Comparison of ENCODE assay signal across 18 cellular contexts in the genomic region with DNA sequence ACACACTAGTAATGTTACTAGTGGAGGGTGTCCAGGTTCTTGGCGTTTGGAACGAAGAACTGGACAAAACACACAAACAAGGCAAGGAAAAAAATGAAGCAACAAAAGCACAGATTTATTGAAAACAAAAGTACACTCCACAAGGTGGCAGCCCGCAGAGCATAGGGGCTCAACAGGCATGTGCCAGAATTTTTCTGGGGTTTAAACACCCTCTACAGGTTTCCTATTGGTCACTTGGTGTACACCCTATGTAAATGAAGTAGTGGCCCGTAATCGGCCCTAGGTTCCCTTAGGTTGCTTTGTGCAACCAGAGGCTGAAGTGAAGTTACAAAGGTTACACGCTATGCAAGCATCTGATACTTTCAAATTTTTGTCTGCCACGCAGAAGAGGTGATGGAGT. TPM values are rescaled to one million over a fixed set of nuclear protein-coding genes. Genes with fewer than 3 reads are reported as not detected.
DNase-seq lines count a peak whose midpoint lies in the region; ATAC-seq, FAIRE-seq and TF ChIP-seq lines count a peak whose summit lies in the region.
"Had no signal": no experiment of that assay in that cellular context is flagged by ENCODE, and none has a peak within 500 bp of the region (broad histone marks: within the 10 kb centered on the region; RNA-seq: fewer than 3 reads in every experiment).

No MANE protein-coding gene starts in this region.

- no peak for ATAC-seq in activated CD4-positive, alpha-beta T cell treated with anti-CD3 and anti-CD28 coated beads for 36 hours
- peak; percentile 88 for ATAC-seq in K562

- H2BK5ac ChIP-seq in H9 (ENCODE audit: insufficient read length, low read length), result no peak overlapping the region

- no TSS peak for BruUV-seq in OCI-LY7 (replicated peaks; lab: Mats Ljungman, UMichigan)
- no TSS peak for BruUV-seq in K562 (replicated peaks; lab: Mats Ljungman, UMichigan)

- H2AFZ ChIP-seq in H9 (ENCODE audit: low read length) (no peak overlapping the region), OCI-LY7 (ENCODE audit: low read length) (0 out of 2 replicates have a peak overlapping the region, but pooled peaks have one; percentile 27), K562 (ENCODE audit: low read depth, low read length) (no peak overlapping the region)

- H2BK20ac ChIP-seq in H9 (ENCODE audit: low read depth, low read length, poor library complexity, severe bottlenecking), result no peak overlapping the region

- no peak overlapping the region for H4K91ac ChIP-seq in H9 (ENCODE audit: insufficient read length, low read depth, low read length)

- H3K9me3 ChIP-seq in H9 (ENCODE audit: control insufficient read depth, low read depth, low read length) (no peaks in the 10 kb centered on the region), OCI-LY7 (ENCODE audit: low read length) (no peaks in the 10 kb centered on the region), K562 (replicated peaks; ENCODE audit: control insufficient read depth, insufficient read depth, low read depth, low read length) (peaks cover 1% of the 10 kb centered on the region; the same call in 1 of the 2 replicates), colonic mucosa (no peaks in the 10 kb centered on the region)
- H3K9me3 ChIP-seq: left ventricle myocardium inferior, pancreas had no signal

- no peak overlapping the region for H3K27ac ChIP-seq in H9 (ENCODE audit: insufficient read length, low read depth, low read length)
- no peak overlapping the region for H3K27ac ChIP-seq in OCI-LY7 (ENCODE audit: low read depth, low read length, poor library complexity, severe bottlenecking)
- no peak overlapping the region for H3K27ac ChIP-seq in K562 (ENCODE audit: extremely low read depth, low read depth, low read length)
- no peak overlapping the region for H3K27ac ChIP-seq in colonic mucosa
- H3K27ac ChIP-seq: suprapubic skin had no signal

- no peak overlapping the region for H3K4ac ChIP-seq in H9 (ENCODE audit: low read depth, low read length)

- intact Hi-C loops in activated CD4-positive, alpha-beta T cell treated with anti-CD3 and anti-CD28 coated beads for 36 hours (cut with DNase I, micrococcal nuclease), result loop anchor here in 1 of 2 experiments (10.0 kb wide), 1 partner anchor 149 kb away; no protein-coding TSS in a partner anchor
- intact Hi-C loops in OCI-LY7 (cut with micrococcal nuclease; ENCODE audit: unreplicated experiment) (no loop called here), K562 (cut with micrococcal nuclease) (loop anchor here (10.0 kb wide), 1 partner anchor 131 kb away; the partner anchor contains the start of gene C16orf90), colonic mucosa (cut with DNase I) (no loop called here)

- H2BK15ac ChIP-seq in H9 (ENCODE audit: low read depth, low read length), result no peak overlapping the region

- peak overlapping the region; percentile 46 for H3K4me3 Mint-ChIP-seq in activated CD4-positive, alpha-beta T cell treated with anti-CD3 and anti-CD28 coated beads for 36 hours
- no peak overlapping the region for H3K4me3 Mint-ChIP-seq in H9

- no peaks in the 10 kb centered on the region for H3K79me1 ChIP-seq in H9 (ENCODE audit: insufficient read depth, low read depth, low read length, poor library complexity, severe bottlenecking)

- POLR2A ChIA-PET in activated CD4-positive, alpha-beta T cell treated with anti-CD3 and anti-CD28 coated beads for 36 hours (lab: Charles Lee), result no interaction called here
- POLR2A ChIA-PET in OCI-LY7 (lab: Charles Lee) (interaction anchor here (0.8 kb wide), 1 partner anchor 9 kb away, joined by 3 read pairs; no protein-coding TSS in a partner anchor), K562 (lab: Yijun Ruan, JAX) (no interaction called here)

- H3K4me1 ChIP-seq in H9 (ENCODE audit: insufficient read depth, low read length) (no peaks in the 10 kb centered on the region), OCI-LY7 (ENCODE audit: insufficient read depth, low read length, poor library complexity, severe bottlenecking) (peaks cover 14% of the 10 kb centered on the region), K562 (replicated peaks in 1 of 2; ENCODE audit: control insufficient read depth in 2 of 2, insufficient read depth in 2 of 2, low read length in 2 of 2) (peaks cover 0 to 6% of the 10 kb centered on the region in 2 experiments; a peak in 1 of 5 replicates), colonic mucosa (no peaks in the 10 kb centered on the region)
- H3K4me1 ChIP-seq: left ventricle myocardium inferior, pancreas, suprapubic skin had no signal

- H3K18ac ChIP-seq in H9 (ENCODE audit: insufficient read length, low read depth, low read length), result no peak overlapping the region

- H4K20me1 ChIP-seq in H9 (ENCODE audit: control insufficient read depth, insufficient read depth, insufficient read length) (no peaks in the 10 kb centered on the region), OCI-LY7 (ENCODE audit: insufficient read depth, low read length) (no peaks in the 10 kb centered on the region), K562 (replicated peaks; ENCODE audit: control insufficient read depth, insufficient read depth, low read length) (no peaks in the 10 kb centered on the region)

- H3K14ac ChIP-seq in H9 (ENCODE audit: insufficient read depth, low read length), result no peak overlapping the region

- H3T11ph ChIP-seq in H9 (ENCODE audit: low read length), result no peak overlapping the region

- H3K36me3 ChIP-seq in OCI-LY7 (ENCODE audit: insufficient read depth, low read length) (no peaks in the 10 kb centered on the region), K562 (ENCODE audit: control insufficient read depth, insufficient read depth, low read length) (no peaks in the 10 kb centered on the region), colonic mucosa (no peaks in the 10 kb centered on the region)
- H3K36me3 ChIP-seq: pancreas, suprapubic skin had no signal

- no peaks in the 10 kb centered on the region for H3K9me1 ChIP-seq in K562 (ENCODE audit: control insufficient read depth, insufficient read depth, low read length)

- H3K79me2 ChIP-seq in H9 (ENCODE audit: insufficient read depth, low read length) (no peaks in the 10 kb centered on the region), OCI-LY7 (ENCODE audit: insufficient read depth, low read depth, low read length) (no peaks in the 10 kb centered on the region), K562 (ENCODE audit: control insufficient read depth, insufficient read depth, low read length) (no peaks in the 10 kb centered on the region)

- peaks cover 16% of the 10 kb centered on the region for H3K36me3 Mint-ChIP-seq in activated CD4-positive, alpha-beta T cell treated with anti-CD3 and anti-CD28 coated beads for 36 hours (ENCODE audit: low read depth)
- H3K36me3 Mint-ChIP-seq in H9 (ENCODE audit: insufficient read depth in 1 of 3, low read depth in 3 of 3), result no peaks in the 10 kb centered on the region

- FAIRE-seq in K562 (lab: Jason Lieb, UNC), result peak; percentile 23
- FAIRE-seq: GM18507, pancreas had no signal

- peak; percentile 9 for DNase-seq in activated CD4-positive, alpha-beta T cell treated with anti-CD3 and anti-CD28 coated beads for 36 hours
- DNase-seq in activated CD4-positive, alpha-beta T cell treated with anti-CD3 and anti-CD28 coated beads for 1 hour, result no peak
- no peak for DNase-seq in H9
- peak; percentile 65 for DNase-seq in OCI-LY7 (ENCODE audit: low spot score)
- DNase-seq in K562 (ENCODE audit: extremely low read depth in 1 of 4, low spot score in 3 of 4), result peak; percentile 22 to 34 (median 30)
- no peak for DNase-seq in NK-92 treated with Interleukin-12 subunit alpha and Interleukin-12 subunit beta, amount 100 ng/mL, for 24 hours (lab: John Stamatoyannopoulos, UW)
- no peak for DNase-seq in iPS-NIHi11 (ENCODE audit: low spot score)
- no peak for DNase-seq in colonic mucosa
- DNase-seq: activated CD8-positive, alpha-beta memory T cell treated with anti-CD3 and anti-CD28 coated beads for 24 hours; KBM-7; left ventricle myocardium inferior; NCI-H345; pancreas; stimulated activated CD4-positive, alpha-beta T cell treated with anti-CD3 and anti-CD28 coated beads, Interleukin-4, amount 100 ng/mL, for 1 hour had no signal

- peak overlapping the region; percentile 47 for H3K27ac Mint-ChIP-seq in activated CD4-positive, alpha-beta T cell treated with anti-CD3 and anti-CD28 coated beads for 36 hours
- no peak overlapping the region for H3K27ac Mint-ChIP-seq in H9

- H3K23ac ChIP-seq in H9 (ENCODE audit: insufficient read length, low read depth, low read length), result no peak overlapping the region

- H4K8ac ChIP-seq in H9 (replicated peaks; ENCODE audit: insufficient read length, low read depth, low read length), result no peak overlapping the region

- peaks cover 8% of the 10 kb centered on the region for H3K4me1 Mint-ChIP-seq in activated CD4-positive, alpha-beta T cell treated with anti-CD3 and anti-CD28 coated beads for 36 hours
- H3K4me1 Mint-ChIP-seq in H9, result no peaks in the 10 kb centered on the region

- H3K27me3 ChIP-seq in H9 (ENCODE audit: insufficient read depth, low read length) (no peaks in the 10 kb centered on the region), K562 (ENCODE audit: control insufficient read depth in 2 of 2, insufficient read depth in 2 of 2, low read length in 2 of 2) (peaks cover 5 to 10% of the 10 kb centered on the region in 2 experiments; a peak in 3 of 5 replicates), colonic mucosa (no peaks in the 10 kb centered on the region)

- H3K9me2 ChIP-seq in OCI-LY7 (ENCODE audit: insufficient read depth, low read length), result no peaks in the 10 kb centered on the region

- no peak overlapping the region for H4K5ac ChIP-seq in H9 (ENCODE audit: insufficient read length, low read depth, low read length)

- H3K4me2 ChIP-seq in H9 (ENCODE audit: insufficient read depth, insufficient read length, low read length), result no peak overlapping the region
- peak overlapping the region; percentile 30; the same call in 1 of the 2 replicates for H3K4me2 ChIP-seq in OCI-LY7 (ENCODE audit: low read length)
- H3K4me2 ChIP-seq in K562 (ENCODE audit: insufficient read depth, low read length), result no peak overlapping the region

- no peak overlapping the region for H2AK5ac ChIP-seq in H9 (ENCODE audit: insufficient read length, low read length)

- H3K9me3 Mint-ChIP-seq in activated CD4-positive, alpha-beta T cell treated with anti-CD3 and anti-CD28 coated beads for 36 hours (ENCODE audit: low read depth), result peaks cover 15% of the 10 kb centered on the region
- peaks cover 45 to 55% of the 10 kb centered on the region in 2 experiments for H3K9me3 Mint-ChIP-seq in H9

- no peak for TF ChIP-seq EP300 in K562 (IDR thresholded peaks at IDR 0.05; ENCODE audit: low read length)

- no peak overlapping the region for H2BK12ac ChIP-seq in H9 (ENCODE audit: insufficient read length, low read depth, low read length)

- in situ Hi-C loops in K562 (cut with MboI), result no loop called here

- H3K9ac ChIP-seq in H9 (ENCODE audit: extremely low read depth, insufficient read length, low read length), result no peak overlapping the region
- H3K9ac ChIP-seq in K562 (ENCODE audit: insufficient read depth in 1 of 2, low read depth in 2 of 2, low read length in 2 of 2), result no peak overlapping the region
- H3K9ac ChIP-seq in colonic mucosa (ENCODE audit: low read depth in 2 of 2, low read length in 2 of 2), result no peak overlapping the region

- no peaks in the 10 kb centered on the region for H3K23me2 ChIP-seq in H9 (ENCODE audit: insufficient read length, low read depth, low read length, poor library complexity, severe bottlenecking)

- no CpG with 5 or more reads among the region's 7 CpGs for WGBS in H9 (ENCODE audit: extremely low coverage, insufficient read length, low lambda C conversion rate)
- WGBS in K562 (ENCODE audit: insufficient coverage, low coverage, missing lambda C conversion rate), result 10% methylated on average over 7 of the region's 7 CpGs

- H2BK120ac ChIP-seq in H9 (ENCODE audit: low read depth, low read length, poor library complexity, severe bottlenecking), result no peak overlapping the region

- peak in 1 of 2 experiments; percentile 25; a peak in 1 of 4 replicates for TF ChIP-seq RAD21 in K562 (CRISPR knock-in tag; conservative IDR thresholded peaks at IDR 0.05 in 1 of 2, IDR thresholded peaks at IDR 0.05 in 1 of 2)

- CTCF ChIA-PET in activated CD4-positive, alpha-beta T cell treated with anti-CD3 and anti-CD28 coated beads for 36 hours (lab: Charles Lee), result no interaction called here
- CTCF ChIA-PET in OCI-LY7 (lab: Charles Lee; ENCODE audit: unreplicated experiment) (no interaction called here), K562 (lab: Yijun Ruan, JAX; ENCODE audit: low intra/inter-chr PET ratio) (no interaction called here)

- H3K4me3 ChIP-seq in OCI-LY7 (ENCODE audit: low read depth, low read length, poor library complexity, severe bottlenecking), result no peak overlapping the region
- no peak overlapping the region for H3K4me3 ChIP-seq in K562
- H3K4me3 ChIP-seq in colonic mucosa, result no peak overlapping the region

- H3K27me3 Mint-ChIP-seq in activated CD4-positive, alpha-beta T cell treated with anti-CD3 and anti-CD28 coated beads for 36 hours, result peaks cover 8% of the 10 kb centered on the region
- H3K27me3 Mint-ChIP-seq in H9 (ENCODE audit: low read depth), result peaks cover 27% of the 10 kb centered on the region

- H3K56ac ChIP-seq in H9 (ENCODE audit: insufficient read length, low read depth, low read length), result no peak overlapping the region

- no peak for TF ChIP-seq POLR2A in K562 (conservative IDR thresholded peaks at IDR 0.05)

- TF ChIP-seq CTCF in H9 (conservative IDR thresholded peaks at IDR 0.05) (0 out of 3 replicates have a peak, but pooled peaks have one; percentile 14), OCI-LY7 (conservative IDR thresholded peaks at IDR 0.05; ENCODE audit: low read length) (peak; percentile 66), K562 (IDR thresholded peaks at IDR 0.05 in 2 of 3, conservative IDR thresholded peaks at IDR 0.05 in 1 of 3; ENCODE audit: insufficient read depth in 2 of 3, low read depth in 1 of 3, low read length in 3 of 3) (peak in 2 of 3 experiments; percentile 32 to 34; a peak in 2 of 6 replicates), colonic mucosa (IDR thresholded peaks at IDR 0.05) (no peak)

RNA-seq across cellular contexts. Expression of gene OR2C1, which starts 8.1 kb away (rescaled TPM):
- not detected for total RNA-seq in activated CD4-positive, alpha-beta T cell treated with anti-CD3 and anti-CD28 coated beads for 36 hours
- not detected in 2 replicates for total RNA-seq in H9 (2021)
- total RNA-seq in OCI-LY7 (2014; rRNA removed; shearing (Covaris generic)), result 0.09 and 0.10 TPM in 2 replicates
- total RNA-seq in OCI-LY7 (2022), result not detected in 2 replicates
- not detected in 2 replicates for total RNA-seq in K562 (2011; cell fraction: chromatin; rRNA removed; ENCODE audit: low replicate concordance)
- total RNA-seq in K562 (2011; cell fraction: nucleolus; rRNA removed), result not detected in 2 replicates
- not detected in 2 replicates for total RNA-seq in K562 (2011; cell fraction: nucleoplasm; rRNA removed)
- not detected in 2 replicates for total RNA-seq in K562 (2014; rRNA removed)
- total RNA-seq in K562 (2014; rRNA removed; fragmentation: Illumina TruSeq; extraction: Trizol), result not detected in 2 replicates
- total RNA-seq in K562 (2015; rRNA removed; fragmentation: Illumina TruSeq; extraction: Trizol), result not detected in 2 replicates
- not detected in 2 replicates for total RNA-seq in K562 (2021)
- not detected in 2 replicates for polyA plus RNA-seq in K562 (2011; rRNA removed)
- not detected in 2 replicates for polyA plus RNA-seq in K562 (2011; cell fraction: cytosol; rRNA removed)
- polyA plus RNA-seq in K562 (2011; cell fraction: nucleus; rRNA removed), result not detected in 2 replicates
- polyA plus RNA-seq in K562 (2012), result not detected in 2 replicates
- not detected in 2 replicates for polyA plus RNA-seq in K562 (2014; fragmentation: Illumina TruSeq; extraction: Trizol)
- not detected for polyA plus RNA-seq in K562 (2014; fragmentation: Nextera tagmentation; extraction: Ambion mirVana)
- polyA plus RNA-seq in K562 (2014; rRNA removed), result not detected in 2 replicates
- polyA minus RNA-seq in K562 (2011; rRNA and poly(A)+ RNA removed), result 0.30 TPM in 1 of 2 replicates, not detected in the other
- not detected in 2 replicates for polyA minus RNA-seq in K562 (2011; cell fraction: cytosol; rRNA and poly(A)+ RNA removed)
- not detected in 2 replicates for polyA minus RNA-seq in K562 (2011; cell fraction: nucleus; rRNA and poly(A)+ RNA removed)
- total RNA-seq in colonic mucosa, result not detected
- total RNA-seq: epithelial cell of proximal tubule, SK-MEL-5 had no signal

RNA-seq across cellular contexts. Expression of gene ZSCAN32, which starts 37.0 kb away (rescaled TPM):
- total RNA-seq in activated CD4-positive, alpha-beta T cell treated with anti-CD3 and anti-CD28 coated beads for 36 hours, result 10 to 100 TPM; 15.7 to 17.4 TPM
- 18.0 and 20.0 TPM in 2 replicates for total RNA-seq in H9 (2021)
- total RNA-seq in OCI-LY7 (2014; rRNA removed; shearing (Covaris generic)), result 19.4 and 22.5 TPM in 2 replicates
- 17.0 and 22.9 TPM in 2 replicates for total RNA-seq in OCI-LY7 (2022)
- total RNA-seq in K562 (2011; cell fraction: chromatin; rRNA removed; ENCODE audit: low replicate concordance), result 39.5 and 41.5 TPM in 2 replicates
- 21.5 and 22.1 TPM in 2 replicates for total RNA-seq in K562 (2011; cell fraction: nucleolus; rRNA removed)
- 24.3 and 25.0 TPM in 2 replicates for total RNA-seq in K562 (2011; cell fraction: nucleoplasm; rRNA removed)
- 14.6 and 16.3 TPM in 2 replicates for total RNA-seq in K562 (2014; rRNA removed)
- total RNA-seq in K562 (2014; rRNA removed; fragmentation: Illumina TruSeq; extraction: Trizol), result 21.1 and 21.3 TPM in 2 replicates
- total RNA-seq in K562 (2015; rRNA removed; fragmentation: Illumina TruSeq; extraction: Trizol), result 16.6 and 17.9 TPM in 2 replicates
- 16.5 TPM in 2 replicates for total RNA-seq in K562 (2021)
- polyA plus RNA-seq in K562 (2011; rRNA removed), result 28.5 and 29.4 TPM in 2 replicates
- polyA plus RNA-seq in K562 (2011; cell fraction: cytosol; rRNA removed), result 17.9 and 18.3 TPM in 2 replicates
- polyA plus RNA-seq in K562 (2011; cell fraction: nucleus; rRNA removed), result 32.4 and 37.3 TPM in 2 replicates
- polyA plus RNA-seq in K562 (2012), result 11.6 and 20.5 TPM in 2 replicates
- polyA plus RNA-seq in K562 (2014; fragmentation: Illumina TruSeq; extraction: Trizol), result 22.6 and 26.1 TPM in 2 replicates
- 10 to 100 TPM; 16.0 to 24.6 TPM for polyA plus RNA-seq in K562 (2014; fragmentation: Nextera tagmentation; extraction: Ambion mirVana)
- 18.4 and 19.2 TPM in 2 replicates for polyA plus RNA-seq in K562 (2014; rRNA removed)
- 20.5 and 21.2 TPM in 2 replicates for polyA minus RNA-seq in K562 (2011; rRNA and poly(A)+ RNA removed)
- 6.0 and 10.7 TPM in 2 replicates for polyA minus RNA-seq in K562 (2011; cell fraction: cytosol; rRNA and poly(A)+ RNA removed)
- 8.8 and 13.7 TPM in 2 replicates for polyA minus RNA-seq in K562 (2011; cell fraction: nucleus; rRNA and poly(A)+ RNA removed)
- total RNA-seq in colonic mucosa, result 1 to 10 TPM; 7.2 to 7.5 TPM

RNA-seq across cellular contexts. Expression of gene ZNF174, which starts 37.2 kb away (rescaled TPM):
- 1 to 10 TPM; 7.4 to 9.5 TPM for total RNA-seq in activated CD4-positive, alpha-beta T cell treated with anti-CD3 and anti-CD28 coated beads for 36 hours
- 10.8 and 11.1 TPM in 2 replicates for total RNA-seq in H9 (2021)
- total RNA-seq in OCI-LY7 (2014; rRNA removed; shearing (Covaris generic)), result 21.1 and 23.3 TPM in 2 replicates
- total RNA-seq in OCI-LY7 (2022), result 20.6 and 21.7 TPM in 2 replicates
- 20.1 and 25.2 TPM in 2 replicates for total RNA-seq in K562 (2011; cell fraction: chromatin; rRNA removed; ENCODE audit: low replicate concordance)
- total RNA-seq in K562 (2011; cell fraction: nucleolus; rRNA removed), result 18.3 and 21.2 TPM in 2 replicates
- total RNA-seq in K562 (2011; cell fraction: nucleoplasm; rRNA removed), result 14.8 and 19.4 TPM in 2 replicates
- 13.7 and 16.3 TPM in 2 replicates for total RNA-seq in K562 (2014; rRNA removed)
- 10.0 TPM in 2 replicates for total RNA-seq in K562 (2014; rRNA removed; fragmentation: Illumina TruSeq; extraction: Trizol)
- 11.5 and 12.5 TPM in 2 replicates for total RNA-seq in K562 (2015; rRNA removed; fragmentation: Illumina TruSeq; extraction: Trizol)
- 11.2 and 12.4 TPM in 2 replicates for total RNA-seq in K562 (2021)
- polyA plus RNA-seq in K562 (2011; rRNA removed), result 13.3 and 14.5 TPM in 2 replicates
- polyA plus RNA-seq in K562 (2011; cell fraction: cytosol; rRNA removed), result 9.0 and 10.8 TPM in 2 replicates
- 23.0 and 23.8 TPM in 2 replicates for polyA plus RNA-seq in K562 (2011; cell fraction: nucleus; rRNA removed)
- polyA plus RNA-seq in K562 (2012), result 9.4 and 13.7 TPM in 2 replicates
- 14.9 and 19.1 TPM in 2 replicates for polyA plus RNA-seq in K562 (2014; fragmentation: Illumina TruSeq; extraction: Trizol)
- 1 to 10 TPM; 5.1 to 8.3 TPM for polyA plus RNA-seq in K562 (2014; fragmentation: Nextera tagmentation; extraction: Ambion mirVana)
- 12.4 and 13.1 TPM in 2 replicates for polyA plus RNA-seq in K562 (2014; rRNA removed)
- 5.3 and 7.0 TPM in 2 replicates for polyA minus RNA-seq in K562 (2011; rRNA and poly(A)+ RNA removed)
- polyA minus RNA-seq in K562 (2011; cell fraction: cytosol; rRNA and poly(A)+ RNA removed), result 5.5 and 6.1 TPM in 2 replicates
- 10.0 and 14.0 TPM in 2 replicates for polyA minus RNA-seq in K562 (2011; cell fraction: nucleus; rRNA and poly(A)+ RNA removed)
- 1 to 10 TPM; 6.7 to 6.8 TPM for total RNA-seq in colonic mucosa

RNA-seq across cellular contexts. Expression of gene ZNF75A, which starts 58.5 kb away (rescaled TPM):
- total RNA-seq in activated CD4-positive, alpha-beta T cell treated with anti-CD3 and anti-CD28 coated beads for 36 hours, result 10 to 100 TPM; 23.2 to 27.4 TPM
- total RNA-seq in H9 (2021) (37.9 and 42.4 TPM in 2 replicates), OCI-LY7 (2022) (18.9 and 23.0 TPM in 2 replicates), K562 (2014; rRNA removed) (14.0 and 15.8 TPM in 2 replicates), K562 (2014; rRNA removed; fragmentation: Illumina TruSeq; extraction: Trizol) (23.2 and 26.2 TPM in 2 replicates), K562 (2015; rRNA removed; fragmentation: Illumina TruSeq; extraction: Trizol) (15.8 and 17.1 TPM in 2 replicates), K562 (2021) (13.9 and 14.2 TPM in 2 replicates), colonic mucosa (10 to 100 TPM; 14.2 to 20.5 TPM)
- 1.4 and 2.6 TPM in 2 replicates for total RNA-seq in OCI-LY7 (2014; rRNA removed; shearing (Covaris generic))
- 36.3 and 66.8 TPM in 2 replicates for total RNA-seq in K562 (2011; cell fraction: chromatin; rRNA removed; ENCODE audit: low replicate concordance)
- 23.4 and 28.7 TPM in 2 replicates for total RNA-seq in K562 (2011; cell fraction: nucleolus; rRNA removed)
- 36.6 and 52.4 TPM in 2 replicates for total RNA-seq in K562 (2011; cell fraction: nucleoplasm; rRNA removed)
- polyA plus RNA-seq in K562 (2011; rRNA removed) (13.9 and 20.8 TPM in 2 replicates), K562 (2014; fragmentation: Illumina TruSeq; extraction: Trizol) (21.2 and 24.5 TPM in 2 replicates), K562 (2014; fragmentation: Nextera tagmentation; extraction: Ambion mirVana) (10 to 100 TPM in 1 of 2 experiments, 1 to 10 TPM in 1; 7.2 to 10.1 TPM), K562 (2014; rRNA removed) (15.8 and 18.6 TPM in 2 replicates)
- polyA plus RNA-seq in K562 (2011; cell fraction: cytosol; rRNA removed), result 4.4 and 5.7 TPM in 2 replicates
- 14.2 and 18.7 TPM in 2 replicates for polyA plus RNA-seq in K562 (2011; cell fraction: nucleus; rRNA removed)
- 10.5 and 12.1 TPM in 2 replicates for polyA plus RNA-seq in K562 (2012)
- 16.0 and 17.9 TPM in 2 replicates for polyA minus RNA-seq in K562 (2011; rRNA and poly(A)+ RNA removed)
- 5.2 and 6.5 TPM in 2 replicates for polyA minus RNA-seq in K562 (2011; cell fraction: cytosol; rRNA and poly(A)+ RNA removed)
- 10.2 and 12.6 TPM in 2 replicates for polyA minus RNA-seq in K562 (2011; cell fraction: nucleus; rRNA and poly(A)+ RNA removed)

RNA-seq across cellular contexts. Expression of gene TIGD7, which starts 58.6 kb away (rescaled TPM):
- total RNA-seq in activated CD4-positive, alpha-beta T cell treated with anti-CD3 and anti-CD28 coated beads for 36 hours, result 1 to 10 TPM; 2.9 TPM
- total RNA-seq in H9 (2021) (4.1 and 4.2 TPM in 2 replicates), OCI-LY7 (2022) (5.1 TPM in 2 replicates), K562 (2014; rRNA removed) (4.9 and 5.8 TPM in 2 replicates), K562 (2014; rRNA removed; fragmentation: Illumina TruSeq; extraction: Trizol) (9.1 and 13.0 TPM in 2 replicates), K562 (2015; rRNA removed; fragmentation: Illumina TruSeq; extraction: Trizol) (5.4 and 6.7 TPM in 2 replicates), K562 (2021) (5.2 and 6.2 TPM in 2 replicates), colonic mucosa (1 to 10 TPM; 2.1 to 3.1 TPM)
- 0.03 and 0.10 TPM in 2 replicates for total RNA-seq in OCI-LY7 (2014; rRNA removed; shearing (Covaris generic))
- total RNA-seq in K562 (2011; cell fraction: chromatin; rRNA removed; ENCODE audit: low replicate concordance), result 12.1 and 20.7 TPM in 2 replicates
- 9.7 and 9.8 TPM in 2 replicates for total RNA-seq in K562 (2011; cell fraction: nucleolus; rRNA removed)
- 11.8 and 14.0 TPM in 2 replicates for total RNA-seq in K562 (2011; cell fraction: nucleoplasm; rRNA removed)
- polyA plus RNA-seq in K562 (2011; rRNA removed) (8.7 and 10.7 TPM in 2 replicates), K562 (2014; fragmentation: Illumina TruSeq; extraction: Trizol) (9.0 and 9.4 TPM in 2 replicates), K562 (2014; fragmentation: Nextera tagmentation; extraction: Ambion mirVana) (1 to 10 TPM in 1 of 2 experiments, under 1 TPM in 1; 0.84 to 2.0 TPM), K562 (2014; rRNA removed) (8.0 and 8.9 TPM in 2 replicates)
- polyA plus RNA-seq in K562 (2011; cell fraction: cytosol; rRNA removed), result 2.7 and 5.2 TPM in 2 replicates
- 7.1 and 7.7 TPM in 2 replicates for polyA plus RNA-seq in K562 (2011; cell fraction: nucleus; rRNA removed)
- polyA plus RNA-seq in K562 (2012), result 3.7 and 5.0 TPM in 2 replicates
- polyA minus RNA-seq in K562 (2011; rRNA and poly(A)+ RNA removed), result 9.3 and 9.5 TPM in 2 replicates
- 2.8 and 4.1 TPM in 2 replicates for polyA minus RNA-seq in K562 (2011; cell fraction: cytosol; rRNA and poly(A)+ RNA removed)
- polyA minus RNA-seq in K562 (2011; cell fraction: nucleus; rRNA and poly(A)+ RNA removed), result 4.6 and 6.7 TPM in 2 replicates

Comparison
In these comparisons a context has a peak if more than half of its experiments do, and no peak if none do; other contexts are left out.
1. DNase-seq: peak in activated CD4-positive, alpha-beta T cell treated with anti-CD3 and anti-CD28 coated beads for 36 hours (single experiment), OCI-LY7 (single experiment) and K562 (4 of 4); none in activated CD4-positive, alpha-beta T cell treated with anti-CD3 and anti-CD28 coated beads for 1 hour (single experiment), H9 (single experiment), NK-92 treated with Interleukin-12 subunit alpha and Interleukin-12 subunit beta, amount 100 ng/mL, for 24 hours (single experiment), iPS-NIHi11 (single experiment) and colonic mucosa (single experiment).